9 cellular contexts compared by ENCODE assay signal in genomic region chr2:118882693-118883336, GRCh38. TPM values are rescaled to one million over a fixed set of nuclear protein-coding genes. Genes with fewer than 3 reads are reported as not detected.
DNase-seq lines count a peak whose midpoint lies in the region; ATAC-seq, FAIRE-seq and TF ChIP-seq lines count a peak whose summit lies in the region.
"Had no signal": no experiment of that assay in that cellular context is flagged by ENCODE, and none has a peak within 500 bp of the region (broad histone marks: within the 10 kb centered on the region; RNA-seq: fewer than 3 reads in every experiment).

No MANE protein-coding gene starts in this region.

- H3K36me3 ChIP-seq in BLaER1 (no peaks in the 10 kb centered on the region), endodermal cell (ENCODE audit: control insufficient read depth, insufficient read depth, low read length) (no peaks in the 10 kb centered on the region)

- H3K4me2 ChIP-seq in BLaER1: peak overlapping the region; percentile 63

- peak; percentile 98 for TF ChIP-seq CTCF in endodermal cell (conservative IDR thresholded peaks at IDR 0.05)

- H3K27ac ChIP-seq in BLaER1: no peak overlapping the region
- H3K27ac ChIP-seq in endodermal cell (ENCODE audit: low read depth, low read length): no peak overlapping the region

- H3K9me3 ChIP-seq in BLaER1 (no peaks in the 10 kb centered on the region), endodermal cell (ENCODE audit: control insufficient read depth, low read length) (no peaks in the 10 kb centered on the region)

- peak; percentile 72 for ATAC-seq in HG03558 (IDR thresholded peaks at IDR 0.05; ENCODE audit: extremely low read depth, unreplicated experiment)
- peak; percentile 75 for ATAC-seq in activated CD8-positive, alpha-beta T cell treated with anti-CD3 and anti-CD28 coated beads, Interleukin-2, amount 10 ng/mL, durations not matched to agents 7 days and 5 days

- peaks cover 14% of the 10 kb centered on the region for H3K4me1 Mint-ChIP-seq in activated CD8-positive, alpha-beta T cell treated with anti-CD3 and anti-CD28 coated beads, Interleukin-2, amount 10 ng/mL, durations not matched to agents 7 days and 5 days (ENCODE audit: low read depth)
- H3K4me1 Mint-ChIP-seq in endodermal cell: peaks cover 2% of the 10 kb centered on the region

- peaks cover 15% of the 10 kb centered on the region for H3K4me1 ChIP-seq in BLaER1
- no peaks in the 10 kb centered on the region for H3K4me1 ChIP-seq in endodermal cell (ENCODE audit: control insufficient read depth, insufficient read depth, low read length)

- POLR2A ChIA-PET in activated CD8-positive, alpha-beta T cell treated with anti-CD3 and anti-CD28 coated beads, Interleukin-2, amount 10 ng/mL, durations not matched to agents 7 days and 5 days (lab: Charles Lee): no interaction called here

- no peaks in the 10 kb centered on the region for H4K20me1 ChIP-seq in BLaER1

- no peaks in the 10 kb centered on the region for H3K9me3 Mint-ChIP-seq in activated CD8-positive, alpha-beta T cell treated with anti-CD3 and anti-CD28 coated beads, Interleukin-2, amount 10 ng/mL, durations not matched to agents 7 days and 5 days (ENCODE audit: insufficient read depth)
- no peaks in the 10 kb centered on the region for H3K9me3 Mint-ChIP-seq in endodermal cell

- DNase-seq in GM19239 (ENCODE audit: insufficient read length, low spot score): peak; percentile 35
- DNase-seq in NCI-H82 treated with DMSO at 0.1 percent for 48 hours (lab: John Stamatoyannopoulos, UW; ENCODE audit: unreplicated experiment): peak; percentile 74
- peak; percentile 71 for DNase-seq in activated CD8-positive, alpha-beta T cell treated with anti-CD3 and anti-CD28 coated beads, Interleukin-2, amount 10 ng/mL, durations not matched to agents 7 days and 5 days
- DNase-seq in endodermal cell: peak; percentile 91
- peak; percentile 69 for DNase-seq in myocyte (ENCODE audit: low read depth)
- peak; percentile 17 to 44 for DNase-seq in stimulated activated CD8-positive, alpha-beta memory T cell treated with anti-CD3 and anti-CD28 coated beads, Interleukin-7, amount 100 ng/mL, for 48 hours (ENCODE audit: extremely low read depth in 1 of 2, low read depth in 1 of 2)

- H3K36me3 Mint-ChIP-seq in activated CD8-positive, alpha-beta T cell treated with anti-CD3 and anti-CD28 coated beads, Interleukin-2, amount 10 ng/mL, durations not matched to agents 7 days and 5 days (ENCODE audit: low read depth): no peaks in the 10 kb centered on the region
- H3K36me3 Mint-ChIP-seq in endodermal cell (ENCODE audit: low read depth): no peaks in the 10 kb centered on the region

- peak overlapping the region; percentile 46 for H3K27ac Mint-ChIP-seq in activated CD8-positive, alpha-beta T cell treated with anti-CD3 and anti-CD28 coated beads, Interleukin-2, amount 10 ng/mL, durations not matched to agents 7 days and 5 days
- H3K27ac Mint-ChIP-seq in endodermal cell: no peak overlapping the region

- H3K27me3 ChIP-seq in BLaER1 (no peaks in the 10 kb centered on the region), endodermal cell (ENCODE audit: control insufficient read depth, insufficient read depth, low read length, poor library complexity, severe bottlenecking) (peaks cover 35% of the 10 kb centered on the region)

- H3K4me3 Mint-ChIP-seq in activated CD8-positive, alpha-beta T cell treated with anti-CD3 and anti-CD28 coated beads, Interleukin-2, amount 10 ng/mL, durations not matched to agents 7 days and 5 days: peak overlapping the region; percentile 73
- peak overlapping the region; percentile 37 for H3K4me3 Mint-ChIP-seq in endodermal cell

- H3K9ac ChIP-seq in BLaER1 (no peak overlapping the region), endodermal cell (ENCODE audit: extremely low read depth, low read length, poor library complexity, severe bottlenecking) (no peak overlapping the region)

- CTCF ChIA-PET in activated CD8-positive, alpha-beta T cell treated with anti-CD3 and anti-CD28 coated beads, Interleukin-2, amount 10 ng/mL, durations not matched to agents 7 days and 5 days (lab: Charles Lee): interaction anchor here (0.7 to 4.4 kb wide), 23 partner anchors 9 to 594 kb away, joined by 3 to 46 read pairs (median 6); no protein-coding TSS in a partner anchor

- WGBS in endodermal cell (ENCODE audit: insufficient coverage in 1 of 2, insufficient read length in 1 of 2), 2 experiments: 38 to 42% methylated on average over 12 to 17 of the region's 17 CpGs

- FAIRE-seq in GM19239 (lab: Jason Lieb, UNC): peak; percentile 49

- peaks cover 6% of the 10 kb centered on the region for H3K27me3 Mint-ChIP-seq in activated CD8-positive, alpha-beta T cell treated with anti-CD3 and anti-CD28 coated beads, Interleukin-2, amount 10 ng/mL, durations not matched to agents 7 days and 5 days (ENCODE audit: low read depth)
- H3K27me3 Mint-ChIP-seq in endodermal cell (ENCODE audit: insufficient read depth): peaks cover 56% of the 10 kb centered on the region

- H3K4me3 ChIP-seq in BLaER1 (no peak overlapping the region), endodermal cell (ENCODE audit: low read length) (peak overlapping the region; percentile 65)

RNA-seq across cellular contexts. Expression of gene EN1, which starts 35.4 kb away (rescaled TPM):
- total RNA-seq in activated CD8-positive, alpha-beta T cell treated with anti-CD3 and anti-CD28 coated beads, Interleukin-2, amount 10 ng/mL, durations not matched to agents 7 days and 5 days: not detected
- total RNA-seq in endodermal cell: not detected
- polyA plus RNA-seq in endodermal cell (2013, experiment 1 of 2): 0.39 TPM
- polyA plus RNA-seq in endodermal cell (2013, experiment 2 of 2): 0.54 TPM
- 5.1 and 8.1 TPM in 2 replicates for total RNA-seq in myocyte
- 7.7 TPM for polyA plus RNA-seq in myocyte (2012)
- total RNA-seq: T-helper 2 cell treated with Interferon-gamma antibody and Interleukin-4, amounts not matched to agents 100 ng/mL and 5 ng/mL, for 36 hours had no signal

RNA-seq across cellular contexts. Expression of gene MARCO, which starts 59.2 kb away (rescaled TPM):
- total RNA-seq in activated CD8-positive, alpha-beta T cell treated with anti-CD3 and anti-CD28 coated beads, Interleukin-2, amount 10 ng/mL, durations not matched to agents 7 days and 5 days: not detected
- total RNA-seq in endodermal cell (not detected), myocyte (not detected in 2 replicates)
- not detected for polyA plus RNA-seq in endodermal cell (2013, experiment 1 of 2)
- not detected for polyA plus RNA-seq in endodermal cell (2013, experiment 2 of 2)
- polyA plus RNA-seq in myocyte (2012): not detected
- total RNA-seq: T-helper 2 cell treated with Interferon-gamma antibody and Interleukin-4, amounts not matched to agents 100 ng/mL and 5 ng/mL, for 36 hours had no signal

Comparison
In these comparisons a context has a peak if more than half of its experiments do, and no peak if none do; other contexts are left out.
1. DNase-seq: peak in every context shown above with its lines; median percentile 91 in endodermal cell; 74 in NCI-H82 treated with DMSO at 0.1 percent for 48 hours; 71 in activated CD8-positive, alpha-beta T cell treated with anti-CD3 and anti-CD28 coated beads, Interleukin-2, amount 10 ng/mL, durations not matched to agents 7 days and 5 days; 69 in myocyte; 35 in GM19239; 30 in stimulated activated CD8-positive, alpha-beta memory T cell treated with anti-CD3 and anti-CD28 coated beads, Interleukin-7, amount 100 ng/mL, for 48 hours.